ENCODE assay signal across 31 cellular contexts in the genomic region with DNA sequence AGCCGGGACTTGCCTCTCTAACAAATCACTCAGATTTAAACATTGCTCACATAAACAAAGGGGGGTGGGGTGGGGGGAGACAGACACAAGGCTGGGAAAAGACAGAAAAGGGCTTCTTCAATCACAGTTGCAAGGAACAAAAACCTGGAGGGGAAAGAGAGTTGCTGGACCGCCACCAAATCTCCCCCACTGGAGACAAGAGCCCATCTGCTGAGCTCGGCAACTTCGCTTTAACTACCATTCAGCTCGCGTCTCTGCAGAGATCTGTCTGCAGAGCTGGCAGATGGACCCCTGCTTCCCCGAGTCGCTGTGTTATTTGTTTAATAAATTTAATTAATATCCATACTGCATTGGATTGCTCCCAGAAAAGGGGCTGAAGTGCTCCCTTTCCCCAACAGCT.
DNase-seq lines count a peak whose midpoint lies in the region; ATAC-seq and TF ChIP-seq lines count a peak whose summit lies in the region.
"Had no signal": no experiment of that assay in that cellular context is flagged by ENCODE, and none has a peak within 500 bp of the region (broad histone marks: within the 10 kb centered on the region; RNA-seq: fewer than 3 reads in every experiment).

No MANE protein-coding gene starts in this region.

- H3F3A ChIP-seq in smooth muscle cell (ENCODE audit: low read depth) = no peaks in the 10 kb centered on the region

- no peaks in the 10 kb centered on the region for H4K20me1 ChIP-seq in smooth muscle cell (ENCODE audit: low read depth)

- H3K4me3 ChIP-seq in smooth muscle cell (no peak overlapping the region), heart left ventricle (no peak overlapping the region)
- H3K4me3 ChIP-seq: adrenal gland, esophagus squamous epithelium, lung, pancreas, right atrium auricular region, spleen, thoracic aorta had no signal

- 59% methylated on average over 8 of the region's 8 CpGs for WGBS in smooth muscle cell (ENCODE audit: low lambda C conversion rate)
- WGBS in heart left ventricle, 4 donors = 44 to 59% (median 57%) methylated on average over 8 of the region's 8 CpGs

- H3K9me3 ChIP-seq in smooth muscle cell (replicated peaks; ENCODE audit: low read depth) (no peaks in the 10 kb centered on the region), heart left ventricle (no peaks in the 10 kb centered on the region)
- H3K9me3 ChIP-seq: adrenal gland, esophagus squamous epithelium, pancreas, right atrium auricular region, spleen, thoracic aorta had no signal

- peak overlapping the region; percentile 31 for H3K4me2 ChIP-seq in smooth muscle cell

- H3K9ac ChIP-seq in smooth muscle cell (ENCODE audit: low read depth) = no peak overlapping the region

- H3K4me1 ChIP-seq in smooth muscle cell (ENCODE audit: low read depth) (peaks cover 10% of the 10 kb centered on the region), heart left ventricle (no peaks in the 10 kb centered on the region)
- H3K4me1 ChIP-seq: adrenal gland, esophagus squamous epithelium, foreskin keratinocyte, pancreas, right atrium auricular region, spleen had no signal

- H3K27ac ChIP-seq in smooth muscle cell (ENCODE audit: low read depth) = no peak overlapping the region
- H3K27ac ChIP-seq in heart left ventricle = no peak overlapping the region
- H3K27ac ChIP-seq: 22Rv1, adrenal gland, esophagus squamous epithelium, foreskin keratinocyte, HL-60, pancreas, right atrium auricular region, spleen, thoracic aorta had no signal

- no peak for ATAC-seq in GM19351 (IDR thresholded peaks at IDR 0.05; ENCODE audit: unreplicated experiment)
- ATAC-seq in HG03097 (IDR thresholded peaks at IDR 0.05; ENCODE audit: low FRiP score, unreplicated experiment) = no peak
- ATAC-seq in heart left ventricle = no peak
- ATAC-seq: activated CD8-positive, alpha-beta T cell treated with anti-CD3 and anti-CD28 coated beads, Interleukin-2, amount 10 ng/mL, durations not matched to agents 7 days and 5 days; foreskin keratinocyte; pancreas; stimulated activated naive CD8-positive, alpha-beta T cell treated with anti-CD3 and anti-CD28 coated beads, Interleukin-15, Interleukin-2, amounts not matched to agents 100 U/mL and 50 U/mL, for 24 hours had no signal

- intact Hi-C loops in heart left ventricle (cut with DNase I) = no loop called here

- H3K79me2 ChIP-seq in smooth muscle cell (ENCODE audit: low read depth) = no peaks in the 10 kb centered on the region

- TF ChIP-seq CTCF in smooth muscle cell (IDR thresholded peaks at IDR 0.05; ENCODE audit: borderline replicate concordance, insufficient read depth, poor library complexity, severe bottlenecking) (no peak), heart left ventricle (IDR thresholded peaks at IDR 0.05) (no peak)

- no peak for TF ChIP-seq POLR2A in heart left ventricle (IDR thresholded peaks at IDR 0.05)

- H2AFZ ChIP-seq in smooth muscle cell (ENCODE audit: low read depth) = no peak overlapping the region

- H3K36me3 ChIP-seq in smooth muscle cell (ENCODE audit: low read depth) = no peaks in the 10 kb centered on the region
- H3K36me3 ChIP-seq in heart left ventricle = no peaks in the 10 kb centered on the region
- H3K36me3 ChIP-seq: adrenal gland, esophagus squamous epithelium, pancreas, right atrium auricular region, spleen, thoracic aorta had no signal

- DNase-seq in NCI-H748 (lab: John Stamatoyannopoulos, UW; ENCODE audit: unreplicated experiment) (peak; percentile 19), NCI-H748 treated with DMSO at 0.1 percent for 48 hours (lab: John Stamatoyannopoulos, UW) (no peak), NCI-H69 (lab: John Stamatoyannopoulos, UW) (peak; percentile 85), globus pallidus (ENCODE audit: low spot score) (peak; percentile 3), smooth muscle cell (lab: John Stamatoyannopoulos, UW; ENCODE audit: unreplicated experiment) (no peak), heart left ventricle (no peak)
- DNase-seq: activated CD4-positive, alpha-beta T cell treated with anti-CD3 and anti-CD28 coated beads for 4 hours; activated CD8-positive, alpha-beta T cell treated with anti-CD3 and anti-CD28 coated beads, Interleukin-2, amount 10 ng/mL, durations not matched to agents 7 days and 5 days; activated naive CD4-positive, alpha-beta T cell treated with anti-CD3 and anti-CD28 coated beads for 36 hours; adrenal gland; DND-41; esophagus squamous epithelium; foreskin keratinocyte; GOT3; KG1; NCI-H1417; NCI-H2107; NCI-H510A; nephron progenitor cell; pancreas; SHP77 treated with DMSO at 0.1 percent for 48 hours; spleen; stimulated activated CD4-positive, alpha-beta T cell treated with anti-CD3 and anti-CD28 coated beads, Interleukin-2, amount 100 ng/mL, for 24 hours; stimulated activated naive CD8-positive, alpha-beta T cell treated with anti-CD3 and anti-CD28 coated beads, Interleukin-15, Interleukin-2, amounts not matched to agents 100 U/mL and 50 U/mL, for 24 hours had no signal

- H3K27me3 ChIP-seq in smooth muscle cell (ENCODE audit: low read depth) (no peaks in the 10 kb centered on the region), heart left ventricle (peaks cover 0 to 4% (median 0%) of the 10 kb centered on the region in 9 donors)
- H3K27me3 ChIP-seq: adrenal gland, esophagus squamous epithelium, pancreas, right atrium auricular region had no signal

Comparison
In these comparisons a context has a peak if more than half of its experiments do, and no peak if none do; other contexts are left out.
1. DNase-seq: peak in NCI-H748 (single experiment), NCI-H69 (single experiment) and globus pallidus (single experiment); none in NCI-H748 treated with DMSO at 0.1 percent for 48 hours (single experiment), smooth muscle cell (single experiment) and heart left ventricle (0 of 5).